ENCODE assay signal across 8 cellular contexts in the genomic region with DNA sequence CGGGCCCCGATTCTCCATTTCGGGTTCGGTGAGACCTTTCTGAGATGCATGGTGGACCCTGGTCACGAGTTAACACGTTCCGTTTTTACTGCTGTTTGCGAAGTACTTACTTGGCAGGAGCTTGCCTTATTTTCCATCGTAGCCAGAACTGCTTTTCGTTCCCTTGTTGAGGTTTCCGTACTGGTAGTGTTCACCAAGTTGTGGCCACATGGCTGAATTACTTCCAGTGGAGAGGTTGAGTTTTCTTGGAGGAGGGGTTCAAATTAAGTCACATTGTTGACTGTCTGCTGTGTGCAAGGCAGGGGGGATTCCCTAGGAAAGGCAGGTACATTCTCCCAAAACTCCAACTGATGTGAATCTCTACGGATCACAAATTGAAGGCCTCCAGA. TPM values are rescaled to one million over a fixed set of nuclear protein-coding genes. Genes with fewer than 3 reads are reported as not detected.
DNase-seq lines count a peak whose midpoint lies in the region; ATAC-seq and TF ChIP-seq lines count a peak whose summit lies in the region.

No MANE protein-coding gene starts in this region.

- H3K27ac ChIP-seq in SK-N-SH (ENCODE audit: low read depth in 2 of 2, low read length in 1 of 2) (peak overlapping the region; percentile 76 to 92), fibroblast of lung (ENCODE audit: insufficient read depth, low read length) (peak overlapping the region; percentile 61), parathyroid adenoma (peak overlapping the region; percentile 95)

- H3K9me3 ChIP-seq in ES-I3 (ENCODE audit: control insufficient read depth, insufficient read depth, low read length) (no peaks in the 10 kb centered on the region), SK-N-SH (no peaks in the 10 kb centered on the region), fibroblast of lung (ENCODE audit: control insufficient read depth, insufficient read depth, low read depth, low read length) (no peaks in the 10 kb centered on the region), parathyroid adenoma (ENCODE audit: control insufficient read depth, low read length) (no peaks in the 10 kb centered on the region)

- no peak for ATAC-seq in HG02884 (IDR thresholded peaks at IDR 0.05; ENCODE audit: unreplicated experiment)

- no peaks in the 10 kb centered on the region for H3K27me3 ChIP-seq in SK-N-SH (ENCODE audit: insufficient read depth)
- peaks cover 4% of the 10 kb centered on the region for H3K27me3 ChIP-seq in fibroblast of lung (ENCODE audit: control insufficient read depth, insufficient read depth, low read length)
- no peaks in the 10 kb centered on the region for H3K27me3 ChIP-seq in parathyroid adenoma (ENCODE audit: control insufficient read depth, insufficient read depth, low read length)

- H3K9me2 ChIP-seq in SK-N-SH: no peaks in the 10 kb centered on the region

- CTCF ChIA-PET in SK-N-SH (lab: Yijun Ruan, JAX): interaction anchor here (1.0 to 4.6 kb wide), 5 partner anchors 10 to 327 kb away, joined by 3 to 26 read pairs (median 8); no protein-coding TSS in a partner anchor

- peaks cover 9% of the 10 kb centered on the region for H3F3A ChIP-seq in SK-N-SH (replicated peaks; ENCODE audit: insufficient read depth)

- POLR2A ChIA-PET in SK-N-SH (lab: Yijun Ruan, JAX): interaction anchor here (0.7 to 1.4 kb wide), 7 partner anchors 10 to 248 kb away, joined by 3 to 7 read pairs (median 4); no protein-coding TSS in a partner anchor

- H3K4me2 ChIP-seq in SK-N-SH: peak overlapping the region; percentile 100
- H3K4me2 ChIP-seq in fibroblast of lung (ENCODE audit: extremely low read depth, insufficient read depth, low read length): peak overlapping the region; percentile 99
- peak overlapping the region; percentile 85 for H3K4me2 ChIP-seq in parathyroid adenoma (ENCODE audit: low read length)

- no peak for TF ChIP-seq CTCF in SK-N-SH (IDR thresholded peaks at IDR 0.05)
- no peak for TF ChIP-seq CTCF in fibroblast of lung (conservative IDR thresholded peaks at IDR 0.05 in 1 of 2, IDR thresholded peaks at IDR 0.05 in 1 of 2; ENCODE audit: low read depth in 1 of 2, low read length in 2 of 2)
- no peak for TF ChIP-seq CTCF in parathyroid adenoma (IDR thresholded peaks at IDR 0.05)

- H3K4me3 ChIP-seq in SK-N-SH (ENCODE audit: low read depth in 2 of 2, low read length in 1 of 2) (peak overlapping the region; percentile 79 to 88), fibroblast of lung (replicated peaks in 1 of 4; ENCODE audit: control extremely low read depth in 1 of 4, insufficient read depth in 1 of 4, low read depth in 3 of 4, low read length in 4 of 4) (peak overlapping the region; percentile 47 to 80 (median 62)), parathyroid adenoma (ENCODE audit: low read depth, low read length) (peak overlapping the region; percentile 70)

- peaks cover 15% of the 10 kb centered on the region for H3K4me1 ChIP-seq in ES-I3 (ENCODE audit: insufficient read depth, low read length)
- peaks cover 0 to 15% of the 10 kb centered on the region in 2 experiments; a peak in 3 of 4 replicates for H3K4me1 ChIP-seq in SK-N-SH (ENCODE audit: control insufficient read depth in 1 of 2, insufficient read depth in 2 of 2, low read depth in 1 of 2, low read length in 1 of 2)
- H3K4me1 ChIP-seq in fibroblast of lung (ENCODE audit: control insufficient read depth, extremely low read depth, insufficient read depth, low read length): peaks cover 2% of the 10 kb centered on the region
- H3K4me1 ChIP-seq in parathyroid adenoma: peaks cover 13% of the 10 kb centered on the region

- H4K20me1 ChIP-seq in SK-N-SH (ENCODE audit: insufficient read depth): no peaks in the 10 kb centered on the region
- no peaks in the 10 kb centered on the region for H4K20me1 ChIP-seq in fibroblast of lung (ENCODE audit: control insufficient read depth, extremely low read depth, insufficient read depth, low read length)

- 8% methylated on average over 12 of the region's 12 CpGs for WGBS in SK-N-SH (ENCODE audit: low lambda C conversion rate)

- TF ChIP-seq EP300 in SK-N-SH (IDR thresholded peaks at IDR 0.05; ENCODE audit: borderline replicate concordance in 1 of 2, low read depth in 1 of 2, low read length in 1 of 2): no peak

- H2AFZ ChIP-seq in SK-N-SH (ENCODE audit: low read depth) (peak overlapping the region; percentile 84), fibroblast of lung (ENCODE audit: low read length) (peak overlapping the region; percentile 98), parathyroid adenoma (peak overlapping the region; percentile 91)

- H3K79me2 ChIP-seq in SK-N-SH (ENCODE audit: insufficient read depth): no peaks in the 10 kb centered on the region
- no peaks in the 10 kb centered on the region for H3K79me2 ChIP-seq in fibroblast of lung (ENCODE audit: control insufficient read depth, insufficient read depth, low read length)
- H3K79me2 ChIP-seq in parathyroid adenoma: peaks cover 5% of the 10 kb centered on the region

- H3K36me3 ChIP-seq in ES-I3 (ENCODE audit: insufficient read depth, low read length) (no peaks in the 10 kb centered on the region), SK-N-SH (replicated peaks in 1 of 2; ENCODE audit: control insufficient read depth in 1 of 2, insufficient read depth in 2 of 2, low read length in 1 of 2) (no peaks in the 10 kb centered on the region), fibroblast of lung (ENCODE audit: control insufficient read depth, insufficient read depth, low read length) (no peaks in the 10 kb centered on the region), parathyroid adenoma (ENCODE audit: control insufficient read depth, insufficient read depth, low read length) (no peaks in the 10 kb centered on the region)

- DNase-seq in SK-N-SH (no peak), fibroblast of lung (ENCODE audit: low read depth in 2 of 2) (no peak), NCI-H748 treated with DMSO at 0.1 percent for 48 hours (lab: John Stamatoyannopoulos, UW) (no peak), HCEC 1CT (no peak), KG1 (lab: John Stamatoyannopoulos, UW) (no peak)

- peak overlapping the region; percentile 90 for H3K9ac ChIP-seq in ES-I3 (ENCODE audit: low read depth, low read length)
- peak overlapping the region; percentile 40; the same call in 1 of the 2 replicates for H3K9ac ChIP-seq in SK-N-SH
- peak overlapping the region; percentile 16 for H3K9ac ChIP-seq in fibroblast of lung (ENCODE audit: insufficient read depth, low read length)
- no peak overlapping the region for H3K9ac ChIP-seq in parathyroid adenoma

- no peak for TF ChIP-seq RAD21 in SK-N-SH (IDR thresholded peaks at IDR 0.05; ENCODE audit: low read length)

TF ChIP-seq in SK-N-SH, 30 proteins besides CTCF, POLR2A, EP300 and RAD21:
- TF ChIP-seq, protein P1, sequence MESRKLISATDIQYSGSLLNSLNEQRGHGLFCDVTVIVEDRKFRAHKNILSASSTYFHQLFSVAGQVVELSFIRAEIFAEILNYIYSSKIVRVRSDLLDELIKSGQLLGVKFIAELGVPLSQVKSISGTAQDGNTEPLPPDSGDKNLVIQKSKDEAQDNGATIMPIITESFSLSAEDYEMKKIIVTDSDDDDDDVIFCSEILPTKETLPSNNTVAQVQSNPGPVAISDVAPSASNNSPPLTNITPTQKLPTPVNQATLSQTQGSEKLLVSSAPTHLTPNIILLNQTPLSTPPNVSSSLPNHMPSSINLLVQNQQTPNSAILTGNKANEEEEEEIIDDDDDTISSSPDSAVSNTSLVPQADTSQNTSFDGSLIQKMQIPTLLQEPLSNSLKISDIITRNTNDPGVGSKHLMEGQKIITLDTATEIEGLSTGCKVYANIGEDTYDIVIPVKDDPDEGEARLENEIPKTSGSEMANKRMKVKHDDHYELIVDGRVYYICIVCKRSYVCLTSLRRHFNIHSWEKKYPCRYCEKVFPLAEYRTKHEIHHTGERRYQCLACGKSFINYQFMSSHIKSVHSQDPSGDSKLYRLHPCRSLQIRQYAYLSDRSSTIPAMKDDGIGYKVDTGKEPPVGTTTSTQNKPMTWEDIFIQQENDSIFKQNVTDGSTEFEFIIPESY (IDR thresholded peaks at IDR 0.05; ENCODE audit: borderline replicate concordance, low read depth): no peak
- no peak for TF ChIP-seq TCF12 (IDR thresholded peaks at IDR 0.05)
- TF ChIP-seq GABPA (IDR thresholded peaks at IDR 0.05; ENCODE audit: low read depth): 0 out of 2 replicates have a peak, but pooled peaks have one; percentile 19

RNA-seq across cellular contexts. Expression of gene MXI1, which starts 4.0 kb away (rescaled TPM):
- polyA plus RNA-seq in SK-N-SH (2012; rRNA removed): 13.8 and 17.8 TPM in 2 replicates
- polyA plus RNA-seq in SK-N-SH (2012; cell fraction: cytosol; rRNA removed): 16.4 and 18.0 TPM in 2 replicates
- polyA plus RNA-seq in SK-N-SH (2012; cell fraction: nucleus; rRNA removed): 12.8 and 28.2 TPM in 2 replicates
- 40.1 and 52.4 TPM in 2 replicates for total RNA-seq in fibroblast of lung
- 7.5 and 18.7 TPM in 2 replicates for polyA plus RNA-seq in fibroblast of lung
- 7.5 and 17.4 TPM in 2 replicates for polyA plus RNA-seq in fibroblast of lung (2012)
- 2.0 and 7.0 TPM in 2 replicates for polyA minus RNA-seq in fibroblast of lung (ENCODE audit: low replicate concordance)
